9 cellular contexts compared by ENCODE assay signal in genomic region chr6:21263531-21264287, GRCh38.
DNase-seq lines count a peak whose midpoint lies in the region; ATAC-seq, FAIRE-seq and TF ChIP-seq lines count a peak whose summit lies in the region.
"Had no signal": no experiment of that assay in that cellular context is flagged by ENCODE, and none has a peak within 500 bp of the region (broad histone marks: within the 10 kb centered on the region; RNA-seq: fewer than 3 reads in every experiment).

No MANE protein-coding gene starts in this region.

- H4K20me1 ChIP-seq in keratinocyte (ENCODE audit: control insufficient read depth, extremely low read depth, insufficient read depth, low read length): no peaks in the 10 kb centered on the region

- no peaks in the 10 kb centered on the region for H3K36me3 ChIP-seq in keratinocyte (ENCODE audit: control insufficient read depth in 2 of 2, extremely low read depth in 1 of 2, insufficient read depth in 2 of 2, low read length in 2 of 2)

- H3K4me3 ChIP-seq in keratinocyte (ENCODE audit: control insufficient read depth in 2 of 3, extremely low read depth in 1 of 3, insufficient read depth in 2 of 3, low read depth in 1 of 3, low read length in 3 of 3): no peak overlapping the region

- peak overlapping the region; percentile 36 for H3K4me2 ChIP-seq in keratinocyte (ENCODE audit: control insufficient read depth, extremely low read depth, insufficient read depth, low read depth, low read length)

- peak; percentile 90 for FAIRE-seq in keratinocyte (lab: Jason Lieb, UNC)
- FAIRE-seq: colon had no signal

- H3K4me1 ChIP-seq in keratinocyte (ENCODE audit: control insufficient read depth, extremely low read depth, insufficient read depth, low read length): peaks cover 26% of the 10 kb centered on the region

- H3K27me3 ChIP-seq in keratinocyte (ENCODE audit: control insufficient read depth, extremely low read depth, insufficient read depth, low read length): no peaks in the 10 kb centered on the region

- no peaks in the 10 kb centered on the region for H3K9me3 ChIP-seq in keratinocyte (ENCODE audit: control insufficient read depth, low read depth, low read length)

- H3K27ac ChIP-seq in keratinocyte (ENCODE audit: control insufficient read depth, insufficient read depth, low read length): peak overlapping the region; percentile 80

- ATAC-seq in GM18499 (IDR thresholded peaks at IDR 0.05; ENCODE audit: insufficient read depth, unreplicated experiment): peak; percentile 57
- peak; percentile 44 for ATAC-seq in HG02678 (IDR thresholded peaks at IDR 0.05; ENCODE audit: unreplicated experiment)
- no peak for ATAC-seq in GM18519 (IDR thresholded peaks at IDR 0.05; ENCODE audit: low FRiP score, unreplicated experiment)
- no peak for ATAC-seq in HG02642 (IDR thresholded peaks at IDR 0.05; ENCODE audit: poor library complexity, unreplicated experiment)
- no peak for ATAC-seq in SK-N-SH treated with all-trans-retinoic acid at 6 μM for 48 hours

- H2AFZ ChIP-seq in keratinocyte (ENCODE audit: control insufficient read depth, low read length): peak overlapping the region; percentile 10

- peak overlapping the region; percentile 40 for H3K9ac ChIP-seq in keratinocyte (ENCODE audit: control insufficient read depth, extremely low read depth, insufficient read depth, low read length)

- no peak for TF ChIP-seq CTCF in keratinocyte (optimal IDR thresholded peaks at IDR 0.05 in 1 of 3, IDR thresholded peaks at IDR 0.05 in 1 of 3, conservative IDR thresholded peaks at IDR 0.05 in 1 of 3; ENCODE audit: extremely low read depth in 1 of 3, insufficient read depth in 2 of 3, low read length in 3 of 3)

- no peaks in the 10 kb centered on the region for H3K79me2 ChIP-seq in keratinocyte (ENCODE audit: control insufficient read depth, insufficient read depth, low read length)

- peak; percentile 84 for DNase-seq in NOMO-1 treated with dmso at 0.1 percent for 144 hours (lab: John Stamatoyannopoulos, UW; ENCODE audit: unreplicated experiment)
- DNase-seq in keratinocyte (ENCODE audit: low read depth, low spot score): peak; percentile 89
- no peak for DNase-seq in mucosa of gallbladder (ENCODE audit: low spot score)

- dilution Hi-C loops in keratinocyte (cut with MboI; ENCODE audit: extremely low pct_ligation_motif_present, low sequenced_read_pairs): no loop called here

- H3K9me1 ChIP-seq in keratinocyte (ENCODE audit: control insufficient read depth, extremely low read depth, insufficient read depth, low read length): no peaks in the 10 kb centered on the region

TF ChIP-seq in SK-N-SH treated with all-trans-retinoic acid at 6 μM for 48 hours, 23 proteins besides CTCF, POLR2A, EP300 and RAD21:
- TF ChIP-seq ISL1 (CRISPR knock-in tag; IDR thresholded peaks at IDR 0.05): no peak
- no peak for TF ChIP-seq POU6F1 (CRISPR knock-in tag; IDR thresholded peaks at IDR 0.05; ENCODE audit: borderline replicate concordance, low read depth)
- no peak for TF ChIP-seq OSR1 (CRISPR knock-in tag; IDR thresholded peaks at IDR 0.05)
- no peak for TF ChIP-seq PATZ1 (CRISPR knock-in tag; IDR thresholded peaks at IDR 0.05; ENCODE audit: borderline replicate concordance)
- TF ChIP-seq CREB5 (CRISPR knock-in tag; IDR thresholded peaks at IDR 0.05; ENCODE audit: low read depth): no peak
- no peak for TF ChIP-seq SNAI2 (CRISPR knock-in tag; IDR thresholded peaks at IDR 0.05)
- no peak for TF ChIP-seq ZNF565 (CRISPR knock-in tag; conservative IDR thresholded peaks at IDR 0.05; ENCODE audit: low read depth)
- TF ChIP-seq TOX (CRISPR knock-in tag; IDR thresholded peaks at IDR 0.05; ENCODE audit: borderline replicate concordance): no peak
- TF ChIP-seq ZFP30 (CRISPR knock-in tag; IDR thresholded peaks at IDR 0.05): no peak
- no peak for TF ChIP-seq CSRNP3 (CRISPR knock-in tag; IDR thresholded peaks at IDR 0.05)
- no peak for TF ChIP-seq ZNF8 (CRISPR knock-in tag; IDR thresholded peaks at IDR 0.05)
- TF ChIP-seq RARB (CRISPR knock-in tag; IDR thresholded peaks at IDR 0.05): no peak
- TF ChIP-seq ZC3H10 (CRISPR knock-in tag; IDR thresholded peaks at IDR 0.05): no peak
- TF ChIP-seq CSDC2 (CRISPR knock-in tag; IDR thresholded peaks at IDR 0.05): no peak
- no peak for TF ChIP-seq ZNF70 (CRISPR knock-in tag; IDR thresholded peaks at IDR 0.05)
- no peak for TF ChIP-seq BACH2 (CRISPR knock-in tag; IDR thresholded peaks at IDR 0.05; ENCODE audit: borderline replicate concordance)
- TF ChIP-seq TCF4 (CRISPR knock-in tag; IDR thresholded peaks at IDR 0.05; ENCODE audit: borderline replicate concordance): no peak
- no peak for TF ChIP-seq GLIS3 (CRISPR knock-in tag; IDR thresholded peaks at IDR 0.05)
- TF ChIP-seq TSHZ2 (CRISPR knock-in tag; IDR thresholded peaks at IDR 0.05): no peak

Comparison
In these comparisons a context has a peak if more than half of its experiments do, and no peak if none do; other contexts are left out.
1. ATAC-seq: peak in GM18499 (single experiment) and HG02678 (single experiment); none in GM18519 (single experiment), HG02642 (single experiment) and SK-N-SH treated with all-trans-retinoic acid at 6 μM for 48 hours (single experiment).